ENCODE assay signal across 9 cellular contexts in the genomic region with DNA sequence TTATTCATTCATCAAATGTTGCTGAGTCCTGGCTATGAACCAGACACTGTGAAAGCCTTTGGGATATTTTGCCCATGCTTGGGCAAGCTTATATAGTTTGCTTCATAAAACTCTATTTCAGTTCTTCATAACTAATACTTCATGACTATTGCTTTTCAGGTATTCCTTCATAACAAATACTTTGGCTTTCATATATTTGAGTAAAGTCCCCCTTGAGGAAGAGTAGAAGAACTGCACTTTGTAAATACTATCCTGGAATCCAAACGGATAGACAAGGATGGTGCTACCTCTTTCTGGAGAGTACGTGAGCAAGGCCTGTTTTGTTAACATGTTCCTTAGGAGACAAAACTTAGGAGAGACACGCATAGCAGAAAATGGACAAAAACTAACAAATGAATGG. TPM values are rescaled to one million over a fixed set of nuclear protein-coding genes. Genes with fewer than 3 reads are reported as not detected.
DNase-seq lines count a peak whose midpoint lies in the region; ATAC-seq and TF ChIP-seq lines count a peak whose summit lies in the region.
"Had no signal": no experiment of that assay in that cellular context is flagged by ENCODE, and none has a peak within 500 bp of the region (broad histone marks: within the 10 kb centered on the region; RNA-seq: fewer than 3 reads in every experiment).

No MANE protein-coding gene starts in this region.

- TF ChIP-seq CTCF in body of pancreas (IDR thresholded peaks at IDR 0.05) (peak in 4 of 7 experiments; percentile 22 to 40 (median 34)), retinal pigment epithelial cell (conservative IDR thresholded peaks at IDR 0.05; ENCODE audit: low read depth, low read length) (peak; percentile 61)

- H3K27ac ChIP-seq in body of pancreas: no peak overlapping the region

- peaks cover 15% of the 10 kb centered on the region for H3K4me1 ChIP-seq in body of pancreas

- no peaks in the 10 kb centered on the region for H3K36me3 ChIP-seq in body of pancreas (replicated peaks in 1 of 2; ENCODE audit: insufficient read depth in 1 of 2, low read depth in 2 of 2)

- H3K4me3 ChIP-seq in body of pancreas (no peak overlapping the region), retinal pigment epithelial cell (ENCODE audit: low read length) (no peak overlapping the region)
- H3K4me3 ChIP-seq: lung had no signal

- 59 to 60% methylated on average over 3 of the region's 3 CpGs for WGBS in body of pancreas, 2 donors

- H3K9me3 ChIP-seq in body of pancreas: no peaks in the 10 kb centered on the region

- DNase-seq in NOMO-1 treated with DMSO at 0.1 percent for 48 hours (lab: John Stamatoyannopoulos, UW; ENCODE audit: unreplicated experiment) (peak; percentile 1), NOMO-1 treated with dmso at 0.1 percent for 144 hours (lab: John Stamatoyannopoulos, UW; ENCODE audit: unreplicated experiment) (no peak), body of pancreas (no peak), retinal pigment epithelial cell (ENCODE audit: low read depth) (no peak), left colon (no peak), NCI-H774 (lab: John Stamatoyannopoulos, UW) (no peak)

- H3K27me3 ChIP-seq in body of pancreas: no peaks in the 10 kb centered on the region

- intact Hi-C loops in body of pancreas (cut with DNase I): loop anchor here (5.0 kb wide), 1 partner anchor 92 kb away; no protein-coding TSS in a partner anchor
- intact Hi-C loops in left colon (cut with DNase I, micrococcal nuclease): no loop called here

- ATAC-seq in HG03354 (IDR thresholded peaks at IDR 0.05; ENCODE audit: poor library complexity, severe bottlenecking, unreplicated experiment): peak; percentile 82
- peak; percentile 30 for ATAC-seq in body of pancreas
- ATAC-seq in left colon: no peak
- no peak for ATAC-seq in GM19463 (IDR thresholded peaks at IDR 0.05; ENCODE audit: unreplicated experiment)

- no peak for TF ChIP-seq POLR2A in body of pancreas (IDR thresholded peaks at IDR 0.05)

RNA-seq across cellular contexts. Expression of gene AFP, which starts 1.7 kb away (rescaled TPM):
- not detected for total RNA-seq in body of pancreas
- total RNA-seq in left colon: not detected

RNA-seq across cellular contexts. Expression of gene ALB, which starts 30.2 kb away (rescaled TPM):
- total RNA-seq in body of pancreas: 100 to 1,000 TPM; 391 to 538 TPM
- not detected for total RNA-seq in left colon

RNA-seq across cellular contexts. Expression of gene AFM, which starts 47.2 kb away (rescaled TPM):
- total RNA-seq in body of pancreas (under 1 TPM in 1 of 2 donors, not detected in 1; 0.33 TPM), left colon (not detected)

Comparison
In these comparisons a context has a peak if more than half of its experiments do, and no peak if none do; other contexts are left out.
1. ATAC-seq: peak in HG03354 (single experiment) and body of pancreas (single experiment); none in left colon (single experiment) and GM19463 (single experiment).
2. RNA of gene ALB, which starts 30.2 kb away (total RNA-seq): 391 to 538 TPM in body of pancreas; not detected in left colon; every median in the first group is over 100 times any median in the second.